ENCODE assay signal across 19 cellular contexts in genomic region chr5:109328626-109329025, GRCh38.
A peak's percentile ranks its signal among the peaks of the same experiment; 100 is the strongest.
DNase-seq lines count a peak whose midpoint lies in the region; ATAC-seq and TF ChIP-seq lines count a peak whose summit lies in the region.
"Had no signal": no experiment of that assay in that cellular context is flagged by ENCODE, and none has a peak within 500 bp of the region (broad histone marks: within the 10 kb centered on the region; RNA-seq: fewer than 3 reads in every experiment).

No MANE protein-coding gene starts in this region.

- H3K9me1 ChIP-seq in IMR-90 (ENCODE audit: insufficient read depth, low read length), result peaks cover 6% of the 10 kb centered on the region

- intact Hi-C loops in IMR-90 (cut with micrococcal nuclease), result loop anchor here (5.0 kb wide), 1 partner anchor 646 kb away; no protein-coding TSS in a partner anchor

- H3K4me2 ChIP-seq in IMR-90 (ENCODE audit: low read depth, low read length), result no peak overlapping the region

- no peaks in the 10 kb centered on the region for H3K27me3 ChIP-seq in IMR-90 (ENCODE audit: control insufficient read depth, insufficient read depth, low read length)
- H3K27me3 ChIP-seq: BLaER1 treated with 17β-estradiol and CSF1 and Interleukin-3, amounts not matched to agents 10 nM and 100 nM; heart left ventricle; ovary had no signal

- no peak overlapping the region for H2BK5ac ChIP-seq in IMR-90 (ENCODE audit: low read depth, low read length, poor library complexity, severe bottlenecking)

- no peak overlapping the region for H3K18ac ChIP-seq in IMR-90 (ENCODE audit: low read depth, low read length)

- no peak overlapping the region for H2BK120ac ChIP-seq in IMR-90 (ENCODE audit: low read depth, low read length)

- no TSS peak for BruUV-seq in IMR-90 (replicated peaks; lab: Mats Ljungman, UMichigan)

- no peak overlapping the region for H4K5ac ChIP-seq in IMR-90 (ENCODE audit: low read depth, low read length)

- peaks cover 1% of the 10 kb centered on the region; the same call in 1 of the 2 replicates for H3K4me1 ChIP-seq in IMR-90 (ENCODE audit: control insufficient read depth, insufficient read depth, low read length)

- H3K56ac ChIP-seq in IMR-90 (ENCODE audit: extremely low read depth, insufficient read depth, low read length), result no peak overlapping the region

- H3K36me3 ChIP-seq in IMR-90 (ENCODE audit: control insufficient read depth, insufficient read depth, low read length), result peaks cover 6% of the 10 kb centered on the region
- H3K36me3 ChIP-seq: ovary, WERI-Rb-1 had no signal

- in situ Hi-C loops in IMR-90 (cut with MboI; ENCODE audit: low sequenced_read_pairs), result no loop called here

- H2BK20ac ChIP-seq in IMR-90 (ENCODE audit: low read depth, low read length), result no peak overlapping the region

- no peak for TF ChIP-seq CTCF in IMR-90 (conservative IDR thresholded peaks at IDR 0.05; ENCODE audit: low read depth, low read length)
- TF ChIP-seq CTCF in cardiac fibroblast (IDR thresholded peaks at IDR 0.05; ENCODE audit: low read depth, low read length), result no peak

- WGBS in IMR-90 (ENCODE audit: extremely low coverage in 2 of 2, insufficient read length in 1 of 2), 2 experiments, result no CpG with 5 or more reads among the region's 1 CpG

- H3K23ac ChIP-seq in IMR-90 (ENCODE audit: low read depth, low read length), result no peak overlapping the region

- no peaks in the 10 kb centered on the region for H3K9me3 ChIP-seq in IMR-90 (ENCODE audit: control insufficient read depth, insufficient read depth, low read length)
- H3K9me3 ChIP-seq: BLaER1 treated with 17β-estradiol and CSF1 and Interleukin-3, amounts not matched to agents 10 nM and 100 nM; heart left ventricle; ovary had no signal

- dilution Hi-C loops in IMR-90 (cut with HindIII; ENCODE audit: low sequenced_read_pairs, unreplicated experiment), result no loop called here

- H4K91ac ChIP-seq in IMR-90 (ENCODE audit: insufficient read depth, low read depth, low read length), result no peak overlapping the region

- POLR2A ChIA-PET in IMR-90 (lab: Charles Lee; ENCODE audit: unreplicated experiment), result no interaction called here

- H3K9ac ChIP-seq in IMR-90 (ENCODE audit: low read depth, low read length), result no peak overlapping the region
- H3K9ac ChIP-seq: BLaER1 treated with 17β-estradiol and CSF1 and Interleukin-3, amounts not matched to agents 10 nM and 100 nM had no signal

- no peak overlapping the region for H4K8ac ChIP-seq in IMR-90 (ENCODE audit: low read depth in 2 of 2, low read length in 2 of 2)

- no peak for TF ChIP-seq RAD21 in IMR-90 (IDR thresholded peaks at IDR 0.05; ENCODE audit: low read length)

- no peak overlapping the region for H2AK9ac ChIP-seq in IMR-90 (replicated peaks; ENCODE audit: low read depth, low read length, poor library complexity)

- peak; percentile 59 for DNase-seq in IMR-90
- peak; percentile 19 to 38 for DNase-seq in cardiac fibroblast (ENCODE audit: low read depth in 2 of 2)
- peak; percentile 48 for DNase-seq in kidney tubule cell (ENCODE audit: low spot score)
- no peak for DNase-seq in NK-92 (lab: John Stamatoyannopoulos, UW; ENCODE audit: unreplicated experiment)
- no peak for DNase-seq in HUDEP-2 (lab: John Stamatoyannopoulos, UW; ENCODE audit: unreplicated experiment in 76 of 76)
- no peak for DNase-seq in NCI-H526 treated with DMSO at 0.1 percent for 48 hours (lab: John Stamatoyannopoulos, UW)
- DNase-seq: activated CD4-positive, alpha-beta T cell treated with anti-CD3 and anti-CD28 coated beads, Interleukin-2, amount 50 U/mL, for 4 hours; activated naive CD4-positive, alpha-beta T cell treated with anti-CD3 and anti-CD28 coated beads, Interleukin-2, amount 10 ng/mL, durations not matched to agents 7 days and 5 days; GDM1; heart left ventricle; NCI-H2029 treated with DMSO at 0.1 percent for 48 hours; NCI-H524; ovary; SIG-M5; stimulated activated CD4-positive, alpha-beta T cell treated with anti-CD3 and anti-CD28 coated beads, Interleukin-2, amount 100 ng/mL, for 48 hours; T-helper 1 cell; WERI-Rb-1 had no signal

- no peak overlapping the region for H2AK5ac ChIP-seq in IMR-90 (ENCODE audit: low read depth, low read length)

- TF ChIP-seq POLR2A in IMR-90 (IDR thresholded peaks at IDR 0.05; ENCODE audit: low read depth, low read length), result no peak

- no peak overlapping the region for H3K4ac ChIP-seq in IMR-90 (ENCODE audit: low read depth, low read length)

- no peaks in the 10 kb centered on the region for H4K20me1 ChIP-seq in IMR-90 (ENCODE audit: insufficient read depth, low read length)

- CTCF ChIA-PET in IMR-90 (lab: Yijun Ruan, JAX), result no interaction called here

- H2BK15ac ChIP-seq in IMR-90 (ENCODE audit: low read depth, low read length), result no peak overlapping the region

- ATAC-seq in IMR-90 (ENCODE audit: low read depth), result no peak
- no peak for ATAC-seq in HG03354 (IDR thresholded peaks at IDR 0.05; ENCODE audit: poor library complexity, severe bottlenecking, unreplicated experiment)

- H3K27ac ChIP-seq in IMR-90 (ENCODE audit: insufficient read depth, low read length), result no peak overlapping the region
- H3K27ac ChIP-seq: BLaER1 treated with 17β-estradiol and CSF1 and Interleukin-3, amounts not matched to agents 10 nM and 100 nM; ovary; WERI-Rb-1 had no signal

- H2AFZ ChIP-seq in IMR-90 (replicated peaks; ENCODE audit: low read length, poor library complexity), result no peak overlapping the region

- no peak overlapping the region for H3K14ac ChIP-seq in IMR-90 (replicated peaks; ENCODE audit: low read depth, low read length)

- no peaks in the 10 kb centered on the region; a peak in 1 of 4 replicates for H3K79me1 ChIP-seq in IMR-90 (ENCODE audit: low read depth in 1 of 2, low read length in 2 of 2)

- H3K4me3 ChIP-seq in IMR-90 (ENCODE audit: insufficient read depth, low read depth, low read length), result no peak overlapping the region
- no peak overlapping the region for H3K4me3 ChIP-seq in cardiac fibroblast (replicated peaks in 1 of 2; ENCODE audit: low read depth in 2 of 2, low read length in 2 of 2)
- H3K4me3 ChIP-seq: BLaER1 treated with 17β-estradiol and CSF1 and Interleukin-3, amounts not matched to agents 10 nM and 100 nM; heart left ventricle; ovary had no signal

TF ChIP-seq in IMR-90, 13 proteins besides CTCF, POLR2A, EP300 and RAD21:
- no peak for TF ChIP-seq CEBPB (IDR thresholded peaks at IDR 0.05; ENCODE audit: low read depth, low read length)
- no peak for TF ChIP-seq SMC3 (IDR thresholded peaks at IDR 0.05; ENCODE audit: low read depth, low read length)
- no peak for TF ChIP-seq MAZ (IDR thresholded peaks at IDR 0.05; ENCODE audit: borderline replicate concordance, low read depth, low read length)
- no peak for TF ChIP-seq FOS (IDR thresholded peaks at IDR 0.05; ENCODE audit: low read depth, low read length)

Comparison
In these comparisons a context has a peak if more than half of its experiments do, and no peak if none do; other contexts are left out.
1. DNase-seq: peak in IMR-90 (single experiment), cardiac fibroblast (2 of 2) and kidney tubule cell (single experiment); none in NK-92 (single experiment), HUDEP-2 (0 of 76) and NCI-H526 treated with DMSO at 0.1 percent for 48 hours (single experiment).